ENCODE assay signal across 39 cellular contexts in genomic region chr3:186664506-186664905, GRCh38. TPM values are rescaled to one million over a fixed set of nuclear protein-coding genes. Genes with fewer than 3 reads are reported as not detected.
"Had no signal": no experiment of that assay in that cellular context is flagged by ENCODE, and none has a peak within 500 bp of the region (broad histone marks: within the 10 kb centered on the region; RNA-seq: fewer than 3 reads in every experiment).

No MANE protein-coding gene starts in this region.

- H3K4me3 Mint-ChIP-seq: activated CD4-positive, alpha-beta memory T cell treated with anti-CD3 and anti-CD28 coated beads for 36 hours; activated naive CD4-positive, alpha-beta T cell treated with anti-CD3 and anti-CD28 coated beads, Interleukin-2, amount 10 ng/mL, durations not matched to agents 7 days and 5 days; activated naive CD8-positive, alpha-beta T cell treated with anti-CD3 and anti-CD28 coated beads, Interleukin-2, amount 10 ng/mL, durations not matched to agents 7 days and 5 days; activated T-helper 1 cell treated with anti-CD3 and anti-CD28 coated beads, Interleukin-12 subunit alpha, Interleukin-12 subunit beta, Interleukin-2, Interleukin-4 antibody, amounts not matched to agents 30 ng/mL and 10 ng/mL and 1 ng/mL, durations not matched to agents 14 hours and 24 hours and 36 hours; brain; natural killer cell treated with Interleukin-12 subunit alpha and Interleukin-12 subunit beta and Interleukin-15 and Interleukin-18, amount 100 ng/mL, for 72 hours; stimulated activated effector memory CD8-positive, alpha-beta T cell treated with anti-CD3 and anti-CD28 coated beads, Interleukin-12 subunit alpha, Interleukin-12 subunit beta, amount 100 ng/mL, for 72 hours; stimulated activated naive CD8-positive, alpha-beta T cell treated with anti-CD3 and anti-CD28 coated beads, Interleukin-15, Interleukin-2, amounts not matched to agents 100 ng/mL and 50 ng/mL, for 24 hours had no signal

- H3K27ac ChIP-seq: ascending aorta, cardiac muscle cell, colonic mucosa, gastrocnemius medialis, hepatocyte, left lung, neutrophil, skin epidermis, thoracic aorta had no signal

- H3K4me2 ChIP-seq: hepatocyte had no signal

- H3K4me1 Mint-ChIP-seq: brain had no signal

- ATAC-seq: gastrocnemius medialis; left lung; mucosa of descending colon; natural killer cell treated with Interleukin-12 subunit alpha and Interleukin-12 subunit beta and Interleukin-15 and Interleukin-18, amount 100 ng/mL, for 72 hours; stimulated activated effector memory CD8-positive, alpha-beta T cell treated with anti-CD3 and anti-CD28 coated beads, Interleukin-12 subunit alpha, Interleukin-12 subunit beta, amount 100 ng/mL, for 72 hours had no signal

- H3K36me3 Mint-ChIP-seq: activated CD4-positive, alpha-beta memory T cell treated with anti-CD3 and anti-CD28 coated beads for 36 hours; activated naive CD4-positive, alpha-beta T cell treated with anti-CD3 and anti-CD28 coated beads, Interleukin-2, amount 10 ng/mL, durations not matched to agents 7 days and 5 days; activated naive CD8-positive, alpha-beta T cell treated with anti-CD3 and anti-CD28 coated beads, Interleukin-2, amount 10 ng/mL, durations not matched to agents 7 days and 5 days; brain; natural killer cell treated with Interleukin-12 subunit alpha and Interleukin-12 subunit beta and Interleukin-15 and Interleukin-18, amount 100 ng/mL, for 72 hours; stimulated activated effector memory CD8-positive, alpha-beta T cell treated with anti-CD3 and anti-CD28 coated beads, Interleukin-12 subunit alpha, Interleukin-12 subunit beta, amount 100 ng/mL, for 72 hours had no signal

- H3K9me3 Mint-ChIP-seq: activated CD4-positive, alpha-beta memory T cell treated with anti-CD3 and anti-CD28 coated beads for 36 hours; activated naive CD4-positive, alpha-beta T cell treated with anti-CD3 and anti-CD28 coated beads, Interleukin-2, amount 10 ng/mL, durations not matched to agents 7 days and 5 days; activated naive CD8-positive, alpha-beta T cell treated with anti-CD3 and anti-CD28 coated beads, Interleukin-2, amount 10 ng/mL, durations not matched to agents 7 days and 5 days; activated T-helper 1 cell treated with anti-CD3 and anti-CD28 coated beads, Interleukin-12 subunit alpha, Interleukin-12 subunit beta, Interleukin-2, Interleukin-4 antibody, amounts not matched to agents 30 ng/mL and 10 ng/mL and 1 ng/mL, durations not matched to agents 14 hours and 24 hours and 36 hours; natural killer cell treated with Interleukin-12 subunit alpha and Interleukin-12 subunit beta and Interleukin-15 and Interleukin-18, amount 100 ng/mL, for 72 hours; stimulated activated effector memory CD8-positive, alpha-beta T cell treated with anti-CD3 and anti-CD28 coated beads, Interleukin-12 subunit alpha, Interleukin-12 subunit beta, amount 100 ng/mL, for 72 hours; stimulated activated naive CD8-positive, alpha-beta T cell treated with anti-CD3 and anti-CD28 coated beads, Interleukin-15, Interleukin-2, amounts not matched to agents 100 ng/mL and 50 ng/mL, for 24 hours had no signal

- H3K27me3 ChIP-seq: ascending aorta, cardiac muscle cell, colonic mucosa, gastrocnemius medialis, hepatocyte had no signal

- H3K27ac Mint-ChIP-seq: activated CD4-positive, alpha-beta memory T cell treated with anti-CD3 and anti-CD28 coated beads for 36 hours; activated naive CD4-positive, alpha-beta T cell treated with anti-CD3 and anti-CD28 coated beads, Interleukin-2, amount 10 ng/mL, durations not matched to agents 7 days and 5 days; activated naive CD8-positive, alpha-beta T cell treated with anti-CD3 and anti-CD28 coated beads, Interleukin-2, amount 10 ng/mL, durations not matched to agents 7 days and 5 days; activated T-helper 1 cell treated with anti-CD3 and anti-CD28 coated beads, Interleukin-12 subunit alpha, Interleukin-12 subunit beta, Interleukin-2, Interleukin-4 antibody, amounts not matched to agents 30 ng/mL and 10 ng/mL and 1 ng/mL, durations not matched to agents 14 hours and 24 hours and 36 hours; brain; natural killer cell treated with Interleukin-12 subunit alpha and Interleukin-12 subunit beta and Interleukin-15 and Interleukin-18, amount 100 ng/mL, for 72 hours; stimulated activated effector memory CD8-positive, alpha-beta T cell treated with anti-CD3 and anti-CD28 coated beads, Interleukin-12 subunit alpha, Interleukin-12 subunit beta, amount 100 ng/mL, for 72 hours; stimulated activated naive CD8-positive, alpha-beta T cell treated with anti-CD3 and anti-CD28 coated beads, Interleukin-15, Interleukin-2, amounts not matched to agents 100 ng/mL and 50 ng/mL, for 24 hours had no signal

- FAIRE-seq: urothelium cell line had no signal

- H3K36me3 ChIP-seq: ascending aorta, cardiac muscle cell, colonic mucosa, gastrocnemius medialis, left lung, neutrophil, thoracic aorta had no signal

- H3K79me2 ChIP-seq: hepatocyte had no signal

- H3K9me3 ChIP-seq: ascending aorta, colonic mucosa, gastrocnemius medialis, left lung, mucosa of descending colon, neutrophil, thoracic aorta had no signal

- H3K4me1 ChIP-seq: ascending aorta, colonic mucosa, gastrocnemius medialis, left lung had no signal

- H2AFZ ChIP-seq: hepatocyte had no signal

- DNase-seq: activated CD4-positive, alpha-beta memory T cell treated with anti-CD3 and anti-CD28 coated beads for 36 hours; activated CD4-positive, alpha-beta T cell treated with anti-CD3 and anti-CD28 coated beads for 48 hours; activated CD8-positive, alpha-beta memory T cell treated with anti-CD3 and anti-CD28 coated beads, Interleukin-2, amount 50 U/mL, for 4 hours; activated effector memory CD4-positive, alpha-beta T cell treated with anti-CD3 and anti-CD28 coated beads, Interleukin-2, amount 50 U/mL, for 16 hours; activated naive CD4-positive, alpha-beta T cell treated with anti-CD3 and anti-CD28 coated beads, Interleukin-2, amount 10 ng/mL, durations not matched to agents 7 days and 5 days; activated naive CD8-positive, alpha-beta T cell treated with anti-CD3 and anti-CD28 coated beads, Interleukin-2, amount 10 ng/mL, durations not matched to agents 7 days and 5 days; activated T-cell treated with anti-CD3 and anti-CD28 coated beads, Interleukin-2, amount 50 U/mL, for 1 hour; cerebellar nuclear complex; colonic mucosa; effector CD8-positive, alpha-beta T cell; gastrocnemius medialis; kidney glomerular epithelial cell; left lung; mucosa of descending colon; stimulated activated CD4-positive, alpha-beta T cell treated with anti-CD3 and anti-CD28 coated beads, Interleukin-12 subunit alpha, Interleukin-12 subunit beta, amount 100 ng/mL, for 4 hours; stimulated activated CD4-positive, alpha-beta T cell treated with anti-CD3 and anti-CD28 coated beads, Interleukin-4, amount 100 ng/mL, for 24 hours; trophoblast cell had no signal

- H3K4me3 ChIP-seq: ascending aorta, cardiac muscle cell, colonic mucosa, gastrocnemius medialis, hepatocyte, left lung, lung, mucosa of descending colon, skin epidermis, thoracic aorta had no signal

RNA-seq across cellular contexts. Expression of gene HRG, which starts 1.3 kb away (rescaled TPM):
- total RNA-seq: activated CD4-positive, alpha-beta memory T cell treated with anti-CD3 and anti-CD28 coated beads for 36 hours; activated CD8-positive, alpha-beta memory T cell treated with anti-CD3 and anti-CD28 coated beads for 36 hours; activated naive CD8-positive, alpha-beta T cell treated with anti-CD3 and anti-CD28 coated beads, Interleukin-2, amount 10 ng/mL, durations not matched to agents 7 days and 5 days; activated T-helper 1 cell treated with anti-CD3 and anti-CD28 coated beads, Interleukin-12 subunit alpha, Interleukin-12 subunit beta, Interleukin-2, Interleukin-4 antibody, amounts not matched to agents 30 ng/mL and 10 ng/mL and 1 ng/mL, durations not matched to agents 14 hours and 24 hours and 36 hours; cardiac muscle cell; dermis microvascular lymphatic vessel endothelial cell; epithelial cell of proximal tubule; left lung; mesenteric fat pad; mucosa of descending colon; myocyte; natural killer cell treated with Interleukin-12 subunit alpha and Interleukin-12 subunit beta and Interleukin-15 and Interleukin-18, amount 100 ng/mL, for 72 hours; osteocyte; posterior vena cava; subcutaneous adipose tissue; T-helper 1 cell treated with Interleukin-12 subunit alpha and Interleukin-12 subunit beta and Interleukin-4 antibody, amounts not matched to agents 30 ng/mL and 1 ng/mL, for 36 hours; thoracic aorta had no signal
- polyA plus RNA-seq: cardiac muscle cell, lung had no signal

RNA-seq across cellular contexts. Expression of gene FETUB, which starts 24.3 kb away (rescaled TPM):
- total RNA-seq: activated CD4-positive, alpha-beta memory T cell treated with anti-CD3 and anti-CD28 coated beads for 36 hours; activated CD8-positive, alpha-beta memory T cell treated with anti-CD3 and anti-CD28 coated beads for 36 hours; activated naive CD8-positive, alpha-beta T cell treated with anti-CD3 and anti-CD28 coated beads, Interleukin-2, amount 10 ng/mL, durations not matched to agents 7 days and 5 days; activated T-helper 1 cell treated with anti-CD3 and anti-CD28 coated beads, Interleukin-12 subunit alpha, Interleukin-12 subunit beta, Interleukin-2, Interleukin-4 antibody, amounts not matched to agents 30 ng/mL and 10 ng/mL and 1 ng/mL, durations not matched to agents 14 hours and 24 hours and 36 hours; ascending aorta; cardiac muscle cell; dermis microvascular lymphatic vessel endothelial cell; epithelial cell of proximal tubule; gastrocnemius medialis; left lung; lung; mesenteric fat pad; mucosa of descending colon; myocyte; natural killer cell treated with Interleukin-12 subunit alpha and Interleukin-12 subunit beta and Interleukin-15 and Interleukin-18, amount 100 ng/mL, for 72 hours; osteocyte; subcutaneous adipose tissue; T-helper 1 cell treated with Interleukin-12 subunit alpha and Interleukin-12 subunit beta and Interleukin-4 antibody, amounts not matched to agents 30 ng/mL and 1 ng/mL, for 36 hours; thoracic aorta had no signal
- polyA plus RNA-seq: cardiac muscle cell, lung had no signal

RNA-seq across cellular contexts. Expression of gene AHSG, which starts 51.6 kb away (rescaled TPM):
- total RNA-seq: activated CD4-positive, alpha-beta memory T cell treated with anti-CD3 and anti-CD28 coated beads for 36 hours; activated CD8-positive, alpha-beta memory T cell treated with anti-CD3 and anti-CD28 coated beads for 36 hours; activated naive CD8-positive, alpha-beta T cell treated with anti-CD3 and anti-CD28 coated beads, Interleukin-2, amount 10 ng/mL, durations not matched to agents 7 days and 5 days; cardiac muscle cell; dermis microvascular lymphatic vessel endothelial cell; epithelial cell of proximal tubule; left lung; mesenteric fat pad; mucosa of descending colon; myocyte; natural killer cell treated with Interleukin-12 subunit alpha and Interleukin-12 subunit beta and Interleukin-15 and Interleukin-18, amount 100 ng/mL, for 72 hours; osteocyte; posterior vena cava; subcutaneous adipose tissue; T-helper 1 cell treated with Interleukin-12 subunit alpha and Interleukin-12 subunit beta and Interleukin-4 antibody, amounts not matched to agents 30 ng/mL and 1 ng/mL, for 36 hours; thoracic aorta had no signal

RNA-seq across cellular contexts. Expression of gene KNG1, which starts 52.7 kb away (rescaled TPM):
- total RNA-seq: activated CD4-positive, alpha-beta memory T cell treated with anti-CD3 and anti-CD28 coated beads for 36 hours; activated CD8-positive, alpha-beta memory T cell treated with anti-CD3 and anti-CD28 coated beads for 36 hours; activated naive CD8-positive, alpha-beta T cell treated with anti-CD3 and anti-CD28 coated beads, Interleukin-2, amount 10 ng/mL, durations not matched to agents 7 days and 5 days; activated T-helper 1 cell treated with anti-CD3 and anti-CD28 coated beads, Interleukin-12 subunit alpha, Interleukin-12 subunit beta, Interleukin-2, Interleukin-4 antibody, amounts not matched to agents 30 ng/mL and 10 ng/mL and 1 ng/mL, durations not matched to agents 14 hours and 24 hours and 36 hours; ascending aorta; cardiac muscle cell; dermis microvascular lymphatic vessel endothelial cell; epithelial cell of proximal tubule; left lung; mesenteric fat pad; myocyte; natural killer cell treated with Interleukin-12 subunit alpha and Interleukin-12 subunit beta and Interleukin-15 and Interleukin-18, amount 100 ng/mL, for 72 hours; osteocyte; subcutaneous adipose tissue; T-helper 1 cell treated with Interleukin-12 subunit alpha and Interleukin-12 subunit beta and Interleukin-4 antibody, amounts not matched to agents 30 ng/mL and 1 ng/mL, for 36 hours; thoracic aorta had no signal
- polyA plus RNA-seq: cardiac muscle cell had no signal
